In the genomic region with DNA sequence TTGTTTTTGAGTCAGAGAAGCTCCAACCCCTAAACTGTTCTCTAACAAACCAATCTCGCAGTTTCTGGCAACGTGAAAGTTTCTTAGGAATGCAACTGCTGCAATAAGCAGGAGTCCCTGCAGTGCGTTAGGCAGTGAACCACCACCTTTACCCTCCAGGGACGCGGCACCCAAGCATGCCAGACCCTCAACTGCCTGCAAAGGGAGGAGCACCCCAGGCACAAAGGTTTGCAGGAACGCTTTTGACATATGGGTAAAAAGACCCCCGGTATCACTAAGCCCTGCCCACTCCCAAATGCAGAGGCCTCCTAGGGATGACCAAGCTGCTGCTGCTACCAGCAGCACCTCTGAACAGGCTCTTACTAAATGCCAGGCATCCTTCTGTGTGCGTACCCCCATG, we compare ENCODE assay signal across 20 cellular contexts. TPM values are rescaled to one million over a fixed set of nuclear protein-coding genes. Genes with fewer than 3 reads are reported as not detected.
A peak's percentile ranks its signal among the peaks of the same experiment; 100 is the strongest.
DNase-seq lines count a peak whose midpoint lies in the region; ATAC-seq, FAIRE-seq and TF ChIP-seq lines count a peak whose summit lies in the region.
"Had no signal": no experiment of that assay in that cellular context is flagged by ENCODE, and none has a peak within 500 bp of the region (broad histone marks: within the 10 kb centered on the region; RNA-seq: fewer than 3 reads in every experiment).

No MANE protein-coding gene starts in this region.

- no peak for FAIRE-seq in GM12878 (lab: Jason Lieb, UNC)
- FAIRE-seq: G401.6, RCC 7860 had no signal

- H3K4me1 ChIP-seq in Loucy (ENCODE audit: insufficient read depth, low read length, poor library complexity, severe bottlenecking): peaks cover 44% of the 10 kb centered on the region
- peaks cover 7% of the 10 kb centered on the region for H3K4me1 ChIP-seq in GM12878 (ENCODE audit: control insufficient read depth, insufficient read depth, low read length)
- no peaks in the 10 kb centered on the region for H3K4me1 ChIP-seq in breast epithelium

- H3K4me1 Mint-ChIP-seq in activated naive CD8-positive, alpha-beta T cell (ENCODE audit: low read depth): peaks cover 57% of the 10 kb centered on the region
- peaks cover 46% of the 10 kb centered on the region for H3K4me1 Mint-ChIP-seq in activated naive CD8-positive, alpha-beta T cell treated with anti-CD3 and anti-CD28 coated beads, Interleukin-2, amount 50 U/mL, for 24 hours
- peaks cover 19 to 70% (median 48%) of the 10 kb centered on the region in 4 donors for H3K4me1 Mint-ChIP-seq in naive thymus-derived CD8-positive, alpha-beta T cell

- no peak overlapping the region for H2AFZ ChIP-seq in Loucy (ENCODE audit: low read length)
- no peak overlapping the region for H2AFZ ChIP-seq in GM12878 (ENCODE audit: control insufficient read depth, low read depth, low read length)

- CTCF ChIA-PET in GM12878 (lab: Yijun Ruan, JAX): interaction anchor here (1.3 kb wide), 1 partner anchor 133 kb away, joined by 6 read pairs; no protein-coding TSS in a partner anchor

- H3K9me3 Mint-ChIP-seq in activated naive CD8-positive, alpha-beta T cell (ENCODE audit: low read depth): no peaks in the 10 kb centered on the region
- no peaks in the 10 kb centered on the region for H3K9me3 Mint-ChIP-seq in activated naive CD8-positive, alpha-beta T cell treated with anti-CD3 and anti-CD28 coated beads, Interleukin-2, amount 50 U/mL, for 24 hours
- peaks cover 0 to 1% (median 0%) of the 10 kb centered on the region in 9 donors for H3K9me3 Mint-ChIP-seq in naive thymus-derived CD8-positive, alpha-beta T cell

- H3K79me2 ChIP-seq in Loucy (ENCODE audit: insufficient read depth, low read length) (peaks cover 83% of the 10 kb centered on the region), GM12878 (ENCODE audit: control insufficient read depth, insufficient read depth, low read length) (peaks cover 51% of the 10 kb centered on the region)

- no peak overlapping the region for H3K27ac Mint-ChIP-seq in activated naive CD8-positive, alpha-beta T cell
- H3K27ac Mint-ChIP-seq in activated naive CD8-positive, alpha-beta T cell treated with anti-CD3 and anti-CD28 coated beads, Interleukin-2, amount 50 U/mL, for 24 hours: no peak overlapping the region
- H3K27ac Mint-ChIP-seq in naive thymus-derived CD8-positive, alpha-beta T cell: peak overlapping the region in 8 of 10 donors; percentile 46 to 92 (median 80)

- no peaks in the 10 kb centered on the region for H3K9me2 ChIP-seq in Loucy (replicated peaks; ENCODE audit: low read depth, low read length)

- TF ChIP-seq EP300 in GM12878 (IDR thresholded peaks at IDR 0.05; ENCODE audit: borderline replicate concordance in 1 of 2, control insufficient read depth in 1 of 2, low read depth in 2 of 2, low read length in 2 of 2): no peak

- TF ChIP-seq RAD21 in GM12878 (IDR thresholded peaks at IDR 0.05; ENCODE audit: insufficient read depth, low read depth, low read length): no peak

- H3K36me3 Mint-ChIP-seq in activated naive CD8-positive, alpha-beta T cell: peaks cover 13% of the 10 kb centered on the region
- peaks cover 68% of the 10 kb centered on the region for H3K36me3 Mint-ChIP-seq in activated naive CD8-positive, alpha-beta T cell treated with anti-CD3 and anti-CD28 coated beads, Interleukin-2, amount 50 U/mL, for 24 hours (ENCODE audit: low read depth)
- peaks cover 0 to 70% (median 14%) of the 10 kb centered on the region in 3 donors for H3K36me3 Mint-ChIP-seq in naive thymus-derived CD8-positive, alpha-beta T cell

- peak overlapping the region; percentile 85 for H3K4me3 Mint-ChIP-seq in activated naive CD8-positive, alpha-beta T cell
- no peak overlapping the region for H3K4me3 Mint-ChIP-seq in activated naive CD8-positive, alpha-beta T cell treated with anti-CD3 and anti-CD28 coated beads, Interleukin-2, amount 50 U/mL, for 24 hours
- peak overlapping the region in 8 of 10 donors; percentile 43 to 79 (median 62) for H3K4me3 Mint-ChIP-seq in naive thymus-derived CD8-positive, alpha-beta T cell

- H3K27me3 ChIP-seq in Loucy (ENCODE audit: insufficient read depth, low read length, poor library complexity, severe bottlenecking) (no peaks in the 10 kb centered on the region), GM12878 (replicated peaks in 1 of 2; ENCODE audit: control insufficient read depth in 2 of 2, insufficient read depth in 2 of 2, low read length in 1 of 2) (no peaks in the 10 kb centered on the region), breast epithelium (no peaks in the 10 kb centered on the region)

- intact Hi-C loops in GM12878 (cut with micrococcal nuclease; ENCODE audit: unreplicated experiment) (no loop called here), breast epithelium (cut with DNase I; ENCODE audit: low total_unique reads) (no loop called here)

- POLR2A ChIA-PET in GM12878 (lab: Charles Lee): no interaction called here
- POLR2A ChIA-PET in naive thymus-derived CD8-positive, alpha-beta T cell (lab: Charles Lee): no interaction called here

- H3K9me3 ChIP-seq in Loucy (ENCODE audit: insufficient read depth, low read depth, low read length) (no peaks in the 10 kb centered on the region), GM12878 (replicated peaks; ENCODE audit: control insufficient read depth, insufficient read depth, low read length) (no peaks in the 10 kb centered on the region), breast epithelium (no peaks in the 10 kb centered on the region)

- H3K4me3 ChIP-seq in Loucy (ENCODE audit: low read length, poor library complexity, severe bottlenecking): peak overlapping the region; percentile 78
- peak overlapping the region; percentile 45; the same call in 1 of the 2 replicates for H3K4me3 ChIP-seq in GM12878
- H3K4me3 ChIP-seq in breast epithelium: no peak overlapping the region

- in situ Hi-C loops in GM12878 (cut with MboI): no loop called here

- TF ChIP-seq CTCF in Loucy (conservative IDR thresholded peaks at IDR 0.05; ENCODE audit: low read length) (no peak), GM12878 (IDR thresholded peaks at IDR 0.05 in 2 of 3, conservative IDR thresholded peaks at IDR 0.05 in 1 of 3; ENCODE audit: control insufficient read depth in 2 of 3, extremely low read depth in 1 of 3, insufficient read depth in 1 of 3, low read depth in 3 of 3, low read length in 3 of 3) (no peak), breast epithelium (IDR thresholded peaks at IDR 0.05) (no peak)

- H3F3A ChIP-seq in Loucy (ENCODE audit: low read depth): peaks cover 4% of the 10 kb centered on the region; the same call in 1 of the 2 replicates

- H3K27ac ChIP-seq in GM12878 (ENCODE audit: control insufficient read depth, insufficient read depth): no peak overlapping the region
- no peak overlapping the region for H3K27ac ChIP-seq in breast epithelium

- H3K36me3 ChIP-seq in Loucy (ENCODE audit: insufficient read depth, low read length) (peaks cover 71% of the 10 kb centered on the region; the same call in 1 of the 2 replicates), GM12878 (ENCODE audit: control insufficient read depth in 2 of 2, insufficient read depth in 2 of 2, low read length in 1 of 2) (peaks cover 44 to 49% of the 10 kb centered on the region in 2 experiments), breast epithelium (peaks cover 25% of the 10 kb centered on the region)

- TF ChIP-seq POLR2A in GM12878 (IDR thresholded peaks at IDR 0.05; ENCODE audit: low read depth, low read length) (no peak), breast epithelium (IDR thresholded peaks at IDR 0.05) (no peak)

- H4K20me1 ChIP-seq in Loucy (ENCODE audit: insufficient read depth, low read length, poor library complexity, severe bottlenecking) (peaks cover 64% of the 10 kb centered on the region), GM12878 (ENCODE audit: control insufficient read depth, insufficient read depth) (peaks cover 6% of the 10 kb centered on the region)

- BruUV-seq in GM12878 (replicated peaks; lab: Mats Ljungman, UMichigan): no TSS peak

- H3K9ac ChIP-seq in Loucy (ENCODE audit: low read depth, low read length, poor library complexity, severe bottlenecking) (peak overlapping the region; percentile 6), GM12878 (ENCODE audit: control insufficient read depth, insufficient read depth, low read length) (no peak overlapping the region)

- RAD21 ChIA-PET in GM12878 (lab: Charles Lee; ENCODE audit: unreplicated experiment): interaction anchor here (1.3 kb wide), 1 partner anchor 134 kb away, joined by 3 read pairs; no protein-coding TSS in a partner anchor

- DNase-seq in activated naive CD8-positive, alpha-beta T cell treated with anti-CD3 and anti-CD28 coated beads, Interleukin-2, amount 50 U/mL, for 24 hours: no peak
- DNase-seq in GM12878 (ENCODE audit: low read depth, low spot score) (no peak), breast epithelium (ENCODE audit: low spot score in 2 of 2) (no peak), DMS79 (lab: John Stamatoyannopoulos, UW) (no peak)
- DNase-seq in naive thymus-derived CD8-positive, alpha-beta T cell: no peak
- DNase-seq: C1 segment of cervical spinal cord, GOT3, KBM-7, NCI-H1105 treated with DMSO at 0.1 percent for 48 hours, NCI-H1694, NCI-H2081 treated with DMSO at 0.1 percent for 48 hours, NCI-H446 treated with DMSO at 0.1 percent for 48 hours, NCI-H69, Right ventricle myocardium superior had no signal

- no peak for ATAC-seq in activated naive CD8-positive, alpha-beta T cell treated with anti-CD3 and anti-CD28 coated beads, Interleukin-2, amount 50 U/mL, for 24 hours
- no peak for ATAC-seq in GM12878
- ATAC-seq in naive thymus-derived CD8-positive, alpha-beta T cell: no peak
- ATAC-seq in GM21576 (IDR thresholded peaks at IDR 0.05; ENCODE audit: unreplicated experiment): no peak

- 60% methylated on average over 8 of the region's 8 CpGs for WGBS in GM12878 (ENCODE audit: insufficient coverage, insufficient replicate concordance, low lambda C conversion rate, missing lambda C conversion rate)

- H3K27me3 Mint-ChIP-seq in activated naive CD8-positive, alpha-beta T cell: no peaks in the 10 kb centered on the region
- H3K27me3 Mint-ChIP-seq in activated naive CD8-positive, alpha-beta T cell treated with anti-CD3 and anti-CD28 coated beads, Interleukin-2, amount 50 U/mL, for 24 hours: peaks cover 2% of the 10 kb centered on the region
- no peaks in the 10 kb centered on the region for H3K27me3 Mint-ChIP-seq in naive thymus-derived CD8-positive, alpha-beta T cell

- SMC1A ChIA-PET in GM12878 (lab: Charles Lee; ENCODE audit: uncharacterized antibody, unreplicated experiment): interaction anchor here (1.1 kb wide), 1 partner anchor 105 kb away, joined by 3 read pairs; no protein-coding TSS in a partner anchor

- H3K4me2 ChIP-seq in Loucy (ENCODE audit: low read depth, low read length, poor library complexity, severe bottlenecking) (peak overlapping the region; percentile 87), GM12878 (ENCODE audit: control insufficient read depth, insufficient read depth) (peak overlapping the region; percentile 53; the same call in 1 of the 2 replicates)

RNA-seq across cellular contexts. Expression of gene TBRG4, which starts 4.7 kb away (rescaled TPM):
- 249 and 291 TPM in 2 replicates for total RNA-seq in GM12878 (2013; cell fraction: nucleolus; rRNA removed)
- total RNA-seq in GM12878 (2014; rRNA removed) (124 and 128 TPM in 2 replicates), GM12878 (2014; rRNA removed; fragmentation: Illumina TruSeq; extraction: Trizol) (54.5 and 59.6 TPM in 2 replicates), GM12878 (2021) (109 and 117 TPM in 2 replicates), breast epithelium (10 to 100 TPM; 37.9 to 63.8 (median 62.3) TPM)
- polyA plus RNA-seq in GM12878 (2011; ENCODE audit: low read depth): 60.7 TPM
- polyA plus RNA-seq in GM12878 (2011; rRNA removed) (79.4 and 126 TPM in 2 replicates), GM12878 (2014; fragmentation: Illumina TruSeq; extraction: Trizol) (58.8 and 119 TPM in 2 replicates), GM12878 (2014; fragmentation: Nextera tagmentation; extraction: Ambion mirVana) (10 to 100 TPM in 1 of 2 experiments, 1 to 10 TPM in 1; 8.4 to 13.3 TPM), GM12878 (2014; rRNA removed) (104 and 111 TPM in 2 replicates), GM12878 (2016; fragmentation: Nextera tagmentation; extraction: Ambion mirVana) (100 to 1,000 TPM; 124 to 130 TPM)
- polyA plus RNA-seq in GM12878 (2011; cell fraction: cytosol; rRNA removed): 124 and 201 TPM in 2 replicates
- 523 and 538 TPM in 2 replicates for polyA plus RNA-seq in GM12878 (2011; cell fraction: nucleus; rRNA removed)
- 68.8 and 75.2 TPM in 2 replicates for polyA plus RNA-seq in GM12878 (2012)
- 145 and 219 TPM in 2 replicates for polyA minus RNA-seq in GM12878 (2011; rRNA and poly(A)+ RNA removed)
- 56.4 and 73.5 TPM in 2 replicates for polyA minus RNA-seq in GM12878 (2011; cell fraction: cytosol; rRNA and poly(A)+ RNA removed)
- 184 and 261 TPM in 2 replicates for polyA minus RNA-seq in GM12878 (2011; cell fraction: nucleus; rRNA and poly(A)+ RNA removed)
- total RNA-seq in naive thymus-derived CD8-positive, alpha-beta T cell: 100 to 1,000 TPM; 154 to 167 TPM
- polyA plus RNA-seq in naive thymus-derived CD8-positive, alpha-beta T cell: 10 to 100 TPM; 51.3 to 95.7 (median 69.0) TPM

RNA-seq across cellular contexts. Expression of gene NACAD, which starts 18.1 kb away (rescaled TPM):
- total RNA-seq in GM12878 (2013; cell fraction: nucleolus; rRNA removed): 0.10 TPM in 1 of 2 replicates, not detected in the other
- not detected in 2 replicates for total RNA-seq in GM12878 (2014; rRNA removed)
- not detected in 2 replicates for total RNA-seq in GM12878 (2014; rRNA removed; fragmentation: Illumina TruSeq; extraction: Trizol)
- not detected in 2 replicates for total RNA-seq in GM12878 (2021)
- not detected for polyA plus RNA-seq in GM12878 (2011; ENCODE audit: low read depth)
- not detected in 2 replicates for polyA plus RNA-seq in GM12878 (2011; rRNA removed)
- 0.03 TPM in 1 of 2 replicates, not detected in the other for polyA plus RNA-seq in GM12878 (2011; cell fraction: cytosol; rRNA removed)
- polyA plus RNA-seq in GM12878 (2011; cell fraction: nucleus; rRNA removed): 0.13 and 0.15 TPM in 2 replicates
- not detected in 2 replicates for polyA plus RNA-seq in GM12878 (2012)
- not detected in 2 replicates for polyA plus RNA-seq in GM12878 (2014; fragmentation: Illumina TruSeq; extraction: Trizol)
- polyA plus RNA-seq in GM12878 (2014; fragmentation: Nextera tagmentation; extraction: Ambion mirVana): not detected
- polyA plus RNA-seq in GM12878 (2014; rRNA removed): not detected in 2 replicates
- polyA plus RNA-seq in GM12878 (2016; fragmentation: Nextera tagmentation; extraction: Ambion mirVana): not detected
- polyA minus RNA-seq in GM12878 (2011; rRNA and poly(A)+ RNA removed): not detected in 2 replicates
- polyA minus RNA-seq in GM12878 (2011; cell fraction: cytosol; rRNA and poly(A)+ RNA removed): not detected in 2 replicates
- polyA minus RNA-seq in GM12878 (2011; cell fraction: nucleus; rRNA and poly(A)+ RNA removed): not detected in 2 replicates
- under 1 TPM; 0.13 to 0.16 TPM for total RNA-seq in naive thymus-derived CD8-positive, alpha-beta T cell
- under 1 TPM; 0.06 to 0.15 (median 0.15) TPM for polyA plus RNA-seq in naive thymus-derived CD8-positive, alpha-beta T cell
- total RNA-seq in breast epithelium: 1 to 10 TPM; 1.2 to 7.5 (median 3.2) TPM

RNA-seq across cellular contexts. Expression of gene RAMP3, which starts 50.8 kb away (rescaled TPM):
- total RNA-seq in GM12878 (2013; cell fraction: nucleolus; rRNA removed): not detected in 2 replicates
- total RNA-seq in GM12878 (2014; rRNA removed): not detected in 2 replicates
- total RNA-seq in GM12878 (2014; rRNA removed; fragmentation: Illumina TruSeq; extraction: Trizol): not detected in 2 replicates
- total RNA-seq in GM12878 (2021): not detected in 2 replicates
- not detected for polyA plus RNA-seq in GM12878 (2011; ENCODE audit: low read depth)
- polyA plus RNA-seq in GM12878 (2011; rRNA removed): not detected in 2 replicates
- polyA plus RNA-seq in GM12878 (2011; cell fraction: cytosol; rRNA removed): not detected in 2 replicates
- not detected in 2 replicates for polyA plus RNA-seq in GM12878 (2011; cell fraction: nucleus; rRNA removed)
- 0.11 TPM in 1 of 2 replicates, not detected in the other for polyA plus RNA-seq in GM12878 (2012)
- not detected in 2 replicates for polyA plus RNA-seq in GM12878 (2014; fragmentation: Illumina TruSeq; extraction: Trizol)
- polyA plus RNA-seq in GM12878 (2014; fragmentation: Nextera tagmentation; extraction: Ambion mirVana): not detected
- polyA plus RNA-seq in GM12878 (2014; rRNA removed): not detected in 2 replicates
- not detected for polyA plus RNA-seq in GM12878 (2016; fragmentation: Nextera tagmentation; extraction: Ambion mirVana)
- not detected in 2 replicates for polyA minus RNA-seq in GM12878 (2011; rRNA and poly(A)+ RNA removed)
- not detected in 2 replicates for polyA minus RNA-seq in GM12878 (2011; cell fraction: cytosol; rRNA and poly(A)+ RNA removed)
- polyA minus RNA-seq in GM12878 (2011; cell fraction: nucleus; rRNA and poly(A)+ RNA removed): not detected in 2 replicates
- total RNA-seq in naive thymus-derived CD8-positive, alpha-beta T cell: not detected
- polyA plus RNA-seq in naive thymus-derived CD8-positive, alpha-beta T cell: not detected
- total RNA-seq in breast epithelium: 100 to 1,000 TPM in 1 of 3 donors, 10 to 100 TPM in 2; 11.7 to 103 (median 76.8) TPM
- total RNA-seq: A673 had no signal

Comparison
In these comparisons a context has a peak if more than half of its experiments do, and no peak if none do; other contexts are left out.
1. H3K27ac Mint-ChIP-seq: peak in naive thymus-derived CD8-positive, alpha-beta T cell (8 of 10); none in activated naive CD8-positive, alpha-beta T cell (single experiment) and activated naive CD8-positive, alpha-beta T cell treated with anti-CD3 and anti-CD28 coated beads, Interleukin-2, amount 50 U/mL, for 24 hours (single experiment).
2. H3K4me3 ChIP-seq: peak in Loucy (single experiment) and GM12878 (single experiment); none in breast epithelium (0 of 3).
3. RNA of gene RAMP3, which starts 50.8 kb away (total RNA-seq): 11.7 to 103 TPM in breast epithelium; not detected in GM12878 and not detected in naive thymus-derived CD8-positive, alpha-beta T cell; every median in the first group is over 4 times any median in the second.